In genomic region chr1:62424412-62424811, GRCh38 we compare ENCODE assay signal across 2 cellular contexts.
TF ChIP-seq lines count a peak whose summit lies in the region.

No MANE protein-coding gene starts in this region.

TF ChIP-seq in GM23338, 12 proteins besides CTCF, POLR2A, EP300 and RAD21:
- TF ChIP-seq ETS1 (IDR thresholded peaks at IDR 0.05), result no peak
- no peak for TF ChIP-seq STAT1 (IDR thresholded peaks at IDR 0.05; ENCODE audit: unreplicated experiment)
- no peak for TF ChIP-seq ZNF462 (CRISPR knock-in tag; IDR thresholded peaks at IDR 0.05)
- no peak for TF ChIP-seq CREB1 (CRISPR knock-in tag; IDR thresholded peaks at IDR 0.05; ENCODE audit: low read depth)
- TF ChIP-seq POLR2AphosphoS5 (IDR thresholded peaks at IDR 0.05; ENCODE audit: low read depth), result no peak
- no peak for TF ChIP-seq JUNB (IDR thresholded peaks at IDR 0.05; ENCODE audit: unreplicated experiment)
- TF ChIP-seq ZNF331 (CRISPR knock-in tag; IDR thresholded peaks at IDR 0.05; ENCODE audit: low read depth), result no peak
- no peak for TF ChIP-seq EZH2phosphoT487 (IDR thresholded peaks at IDR 0.05; ENCODE audit: unreplicated experiment)
- no peak for TF ChIP-seq EZH2 (IDR thresholded peaks at IDR 0.05; ENCODE audit: low read depth, unreplicated experiment)
- no peak for TF ChIP-seq REST (IDR thresholded peaks at IDR 0.05; ENCODE audit: unreplicated experiment)
- no peak for TF ChIP-seq ZNF114 (CRISPR knock-in tag; IDR thresholded peaks at IDR 0.05)
- no peak for TF ChIP-seq NANOG (IDR thresholded peaks at IDR 0.05; ENCODE audit: borderline replicate concordance)

TF ChIP-seq in WTC11, 78 proteins besides CTCF, POLR2A, EP300 and RAD21:
- TF ChIP-seq CDX4 (CRISPR knock-in tag; IDR thresholded peaks at IDR 0.05; ENCODE audit: borderline replicate concordance), result no peak
- no peak for TF ChIP-seq ZNF425 (CRISPR knock-in tag; conservative IDR thresholded peaks at IDR 0.05)
TF ChIP-seq in WTC11: peak in this region for 0.
